In genomic region chrX:139831689-139832456, GRCh38 we compare ENCODE assay signal across 8 cellular contexts.
DNase-seq lines count a peak whose midpoint lies in the region; ATAC-seq and TF ChIP-seq lines count a peak whose summit lies in the region.

No MANE protein-coding gene starts in this region.

- ATAC-seq in GM19397 (IDR thresholded peaks at IDR 0.05; ENCODE audit: unreplicated experiment) (peak; percentile 78), HG03342 (IDR thresholded peaks at IDR 0.05; ENCODE audit: unreplicated experiment) (peak; percentile 81), left colon (peak; percentile 92)

- no peaks in the 10 kb centered on the region for H3K9me3 Mint-ChIP-seq in Calu3 (ENCODE audit: low read depth, unreplicated experiment)

- DNase-seq in AG09319 (ENCODE audit: extremely low read depth, low read depth) (peak; percentile 38), left colon (peak in 1 of 2 donors; percentile 33), mesenteric fat pad (ENCODE audit: low spot score) (no peak), RKO (ENCODE audit: low spot score) (no peak), Calu3 (no peak)

- no TSS peak for BruUV-seq in Calu3 (replicated peaks; lab: Mats Ljungman, UMichigan)

- H3K36me3 Mint-ChIP-seq in Calu3 (ENCODE audit: insufficient read depth, unreplicated experiment): no peaks in the 10 kb centered on the region

- no peak overlapping the region for H3K4me3 Mint-ChIP-seq in Calu3 (ENCODE audit: low read depth, unreplicated experiment)

- TF ChIP-seq CTCF in AG09319 (IDR thresholded peaks at IDR 0.05; ENCODE audit: low read depth, low read length) (no peak; the same call in 1 of the 2 replicates), VCaP (conservative IDR thresholded peaks at IDR 0.05) (0 out of 2 replicates have a peak, but pooled peaks have one; percentile 8), Calu3 (IDR thresholded peaks at IDR 0.05; ENCODE audit: unreplicated experiment) (no peak)

- H3K27ac ChIP-seq in VCaP: peak overlapping the region; percentile 58

- H3K27ac Mint-ChIP-seq in Calu3 (ENCODE audit: unreplicated experiment): no peak overlapping the region

- intact Hi-C loops in left colon (cut with DNase I, micrococcal nuclease) (no loop called here), Calu3 (cut with micrococcal nuclease; ENCODE audit: unreplicated experiment) (no loop called here)

- peaks cover 22% of the 10 kb centered on the region for H3K4me1 Mint-ChIP-seq in Calu3 (ENCODE audit: low read depth, unreplicated experiment)

- CTCF ChIA-PET in Calu3 (lab: Charles Lee): no interaction called here

- no peaks in the 10 kb centered on the region for H3K27me3 Mint-ChIP-seq in Calu3 (ENCODE audit: unreplicated experiment)
